Comparison of ENCODE assay signal across 8 cellular contexts in genomic region chrX:52262195-52262546, GRCh38.
DNase-seq lines count a peak whose midpoint lies in the region; ATAC-seq and TF ChIP-seq lines count a peak whose summit lies in the region.

No MANE protein-coding gene starts in this region.

- no peak for TF ChIP-seq EP300 in sigmoid colon (IDR thresholded peaks at IDR 0.05)

- H3K79me2 ChIP-seq in SU-DHL-6 (ENCODE audit: insufficient read depth, low read length) = no peaks in the 10 kb centered on the region

- H3K9me3 ChIP-seq in SU-DHL-6 (ENCODE audit: insufficient read depth, low read length) (no peaks in the 10 kb centered on the region), sigmoid colon (no peaks in the 10 kb centered on the region)

- H3K4me1 Mint-ChIP-seq in T-helper 2 cell treated with Interferon-gamma antibody and Interleukin-4, amounts not matched to agents 5 μg/mL and 100 μg/mL, for 36 hours (ENCODE audit: low read depth) = peaks cover 12% of the 10 kb centered on the region

- no peaks in the 10 kb centered on the region for H3K9me2 ChIP-seq in SU-DHL-6 (replicated peaks; ENCODE audit: insufficient read depth, low read length)

- no peaks in the 10 kb centered on the region for H4K20me1 ChIP-seq in SU-DHL-6 (ENCODE audit: low read depth, low read length)

- H3K4me3 ChIP-seq in SU-DHL-6 (ENCODE audit: insufficient read depth, low read length, poor library complexity, severe bottlenecking) (peak overlapping the region; percentile 55), foreskin fibroblast (ENCODE audit: low read depth in 1 of 2, low read length in 2 of 2) (peak overlapping the region; percentile 68 to 79), sigmoid colon (peak overlapping the region; percentile 28 to 56 (median 50))

- H3K36me3 Mint-ChIP-seq in T-helper 2 cell treated with Interferon-gamma antibody and Interleukin-4, amounts not matched to agents 5 μg/mL and 100 μg/mL, for 36 hours (ENCODE audit: low read depth) = no peaks in the 10 kb centered on the region

- H3K27me3 ChIP-seq in SU-DHL-6 (ENCODE audit: low read length) = no peaks in the 10 kb centered on the region
- no peaks in the 10 kb centered on the region for H3K27me3 ChIP-seq in sigmoid colon

- intact Hi-C loops in sigmoid colon (cut with DNase I) = loop anchor here (2.0 to 5.0 kb wide), 2 partner anchors 367 to 775 kb away; no protein-coding TSS in a partner anchor

- DNase-seq in T-helper 2 cell treated with Interferon-gamma antibody and Interleukin-4, amounts not matched to agents 5 μg/mL and 100 μg/mL, for 36 hours (ENCODE audit: low spot score) = no peak
- DNase-seq in T-helper 2 cell = no peak
- DNase-seq in foreskin fibroblast = no peak
- DNase-seq in sigmoid colon = no peak
- no peak for DNase-seq in NK-92 (lab: John Stamatoyannopoulos, UW; ENCODE audit: unreplicated experiment)
- no peak for DNase-seq in KG1 (lab: John Stamatoyannopoulos, UW)

- ATAC-seq in HG02642 (IDR thresholded peaks at IDR 0.05; ENCODE audit: poor library complexity, unreplicated experiment) = no peak

- H3K9me3 Mint-ChIP-seq in T-helper 2 cell treated with Interferon-gamma antibody and Interleukin-4, amounts not matched to agents 5 μg/mL and 100 μg/mL, for 36 hours = no peaks in the 10 kb centered on the region

- H3F3A ChIP-seq in SU-DHL-6 (ENCODE audit: insufficient read depth) = no peaks in the 10 kb centered on the region

- TF ChIP-seq POLR2A in sigmoid colon (IDR thresholded peaks at IDR 0.05) = no peak

- H3K27ac ChIP-seq in SU-DHL-6 (ENCODE audit: low read depth, low read length) (no peak overlapping the region; the same call in 1 of the 2 replicates), sigmoid colon (peak overlapping the region; percentile 82 to 86 (median 85))

- H3K4me1 ChIP-seq in sigmoid colon = peaks cover 0 to 10% (median 2%) of the 10 kb centered on the region in 4 donors

- peak overlapping the region; percentile 59 for H2AFZ ChIP-seq in SU-DHL-6 (ENCODE audit: low read depth, low read length, severe bottlenecking)

- WGBS in sigmoid colon, 2 donors = 9 to 11% methylated on average over 19 of the region's 19 CpGs

- H3K36me3 ChIP-seq in SU-DHL-6 (ENCODE audit: low read length) (no peaks in the 10 kb centered on the region), sigmoid colon (no peaks in the 10 kb centered on the region)

- peak overlapping the region; percentile 59 for H3K9ac ChIP-seq in SU-DHL-6 (ENCODE audit: low read length)

- peak overlapping the region; percentile 93 for H3K27ac Mint-ChIP-seq in T-helper 2 cell treated with Interferon-gamma antibody and Interleukin-4, amounts not matched to agents 5 μg/mL and 100 μg/mL, for 36 hours

- TF ChIP-seq CTCF in SU-DHL-6 (IDR thresholded peaks at IDR 0.05; ENCODE audit: insufficient read depth, low read length, poor library complexity, severe bottlenecking) (no peak), foreskin fibroblast (IDR thresholded peaks at IDR 0.05; ENCODE audit: low read depth, low read length) (no peak), sigmoid colon (IDR thresholded peaks at IDR 0.05) (no peak)

- H3K4me2 ChIP-seq in SU-DHL-6 (ENCODE audit: low read depth, low read length, poor library complexity, severe bottlenecking) = peak overlapping the region; percentile 64

- peak overlapping the region; percentile 90 for H3K4me3 Mint-ChIP-seq in T-helper 2 cell treated with Interferon-gamma antibody and Interleukin-4, amounts not matched to agents 5 μg/mL and 100 μg/mL, for 36 hours

- H3K27me3 Mint-ChIP-seq in T-helper 2 cell treated with Interferon-gamma antibody and Interleukin-4, amounts not matched to agents 5 μg/mL and 100 μg/mL, for 36 hours (ENCODE audit: low read depth) = peaks cover 5% of the 10 kb centered on the region
